Comparison of ENCODE assay signal across 8 cellular contexts in the genomic region with DNA sequence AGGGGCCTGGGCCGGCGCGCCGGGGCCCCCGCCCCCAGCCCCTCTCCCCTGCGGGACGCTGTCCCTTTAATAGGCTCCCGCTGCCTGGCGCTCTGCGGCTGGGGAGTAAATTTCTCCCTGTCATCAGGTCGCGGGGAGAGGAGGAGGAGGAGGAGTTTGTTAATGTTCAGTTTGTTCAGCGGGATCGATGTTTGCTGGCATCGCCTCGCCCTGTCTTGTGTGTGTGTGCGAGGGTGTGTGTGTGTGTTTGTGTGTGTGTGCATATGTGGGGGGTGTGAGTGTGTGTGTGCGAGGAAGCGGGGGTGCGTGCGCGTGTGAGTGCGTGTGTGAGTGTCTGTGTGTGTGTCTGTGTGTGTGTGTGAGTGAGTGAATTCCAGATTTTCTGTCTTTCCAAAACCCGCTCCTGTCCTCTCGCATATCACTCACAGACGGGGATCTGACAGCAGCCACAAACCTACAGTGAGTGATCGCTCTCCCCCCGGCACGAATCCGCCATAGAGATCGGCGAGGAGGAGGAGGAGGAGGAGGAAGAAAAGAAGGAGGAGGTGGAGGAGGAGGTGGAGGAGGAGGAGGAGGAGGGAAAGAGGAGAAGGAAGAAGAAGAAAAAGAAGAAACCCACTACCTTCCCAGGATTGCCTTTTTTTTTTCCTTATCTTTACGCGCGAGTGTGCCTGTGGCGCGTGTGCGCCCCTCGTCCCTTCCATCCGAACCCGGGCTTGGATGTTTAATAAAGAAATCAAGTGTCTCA. TPM values are rescaled to one million over a fixed set of nuclear protein-coding genes. Genes with fewer than 3 reads are reported as not detected.
A peak's percentile ranks its signal among the peaks of the same experiment; 100 is the strongest.
DNase-seq lines count a peak whose midpoint lies in the region; ATAC-seq, FAIRE-seq and TF ChIP-seq lines count a peak whose summit lies in the region.

A gene with protein sequence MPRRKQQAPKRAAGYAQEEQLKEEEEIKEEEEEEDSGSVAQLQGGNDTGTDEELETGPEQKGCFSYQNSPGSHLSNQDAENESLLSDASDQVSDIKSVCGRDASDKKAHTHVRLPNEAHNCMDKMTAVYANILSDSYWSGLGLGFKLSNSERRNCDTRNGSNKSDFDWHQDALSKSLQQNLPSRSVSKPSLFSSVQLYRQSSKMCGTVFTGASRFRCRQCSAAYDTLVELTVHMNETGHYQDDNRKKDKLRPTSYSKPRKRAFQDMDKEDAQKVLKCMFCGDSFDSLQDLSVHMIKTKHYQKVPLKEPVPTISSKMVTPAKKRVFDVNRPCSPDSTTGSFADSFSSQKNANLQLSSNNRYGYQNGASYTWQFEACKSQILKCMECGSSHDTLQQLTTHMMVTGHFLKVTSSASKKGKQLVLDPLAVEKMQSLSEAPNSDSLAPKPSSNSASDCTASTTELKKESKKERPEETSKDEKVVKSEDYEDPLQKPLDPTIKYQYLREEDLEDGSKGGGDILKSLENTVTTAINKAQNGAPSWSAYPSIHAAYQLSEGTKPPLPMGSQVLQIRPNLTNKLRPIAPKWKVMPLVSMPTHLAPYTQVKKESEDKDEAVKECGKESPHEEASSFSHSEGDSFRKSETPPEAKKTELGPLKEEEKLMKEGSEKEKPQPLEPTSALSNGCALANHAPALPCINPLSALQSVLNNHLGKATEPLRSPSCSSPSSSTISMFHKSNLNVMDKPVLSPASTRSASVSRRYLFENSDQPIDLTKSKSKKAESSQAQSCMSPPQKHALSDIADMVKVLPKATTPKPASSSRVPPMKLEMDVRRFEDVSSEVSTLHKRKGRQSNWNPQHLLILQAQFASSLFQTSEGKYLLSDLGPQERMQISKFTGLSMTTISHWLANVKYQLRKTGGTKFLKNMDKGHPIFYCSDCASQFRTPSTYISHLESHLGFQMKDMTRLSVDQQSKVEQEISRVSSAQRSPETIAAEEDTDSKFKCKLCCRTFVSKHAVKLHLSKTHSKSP (N-terminal part only) (plus strand): TSS at position 169 of the 748 bp plus-strand sequence. CDS start 936 bp downstream, outside the sequence.

- no peaks in the 10 kb centered on the region for H3K79me2 ChIP-seq in astrocyte (ENCODE audit: insufficient read depth, low read length)

- ATAC-seq in HG03439 (IDR thresholded peaks at IDR 0.05; ENCODE audit: unreplicated experiment) = no peak

- no peak within 1 kb of the TSS for H3K27ac ChIP-seq in astrocyte (ENCODE audit: low read depth, low read length)
- H3K27ac ChIP-seq in iPS-20b (ENCODE audit: low read length) = no peak within 1 kb of the TSS
- H3K27ac ChIP-seq in skin epidermis = peak within 1 kb of the TSS; percentile 50 to 92 (median 84)

- H3K36me3 ChIP-seq in astrocyte (ENCODE audit: insufficient read depth, low read length) (no peaks in the 10 kb centered on the region), iPS-20b (ENCODE audit: insufficient read depth, low read depth, low read length) (no peaks in the 10 kb centered on the region)

- peaks cover 30% of the 10 kb centered on the region for H3K27me3 Mint-ChIP-seq in astrocyte (ENCODE audit: low read depth, unreplicated experiment)

- H3K4me1 Mint-ChIP-seq in astrocyte (ENCODE audit: low read depth, unreplicated experiment) = no peaks in the 10 kb centered on the region

- peak within 1 kb of the TSS; percentile 94 for H3K4me3 Mint-ChIP-seq in astrocyte (ENCODE audit: unreplicated experiment)

- H3K9ac ChIP-seq in astrocyte (ENCODE audit: low read length) (peak within 1 kb of the TSS; percentile 86), iPS-20b (ENCODE audit: low read depth, low read length) (peak within 1 kb of the TSS; percentile 55; the same call in 1 of the 2 replicates)

- H3K27ac Mint-ChIP-seq in astrocyte (ENCODE audit: unreplicated experiment) = peak within 1 kb of the TSS; percentile 81

- no peak for TF ChIP-seq CTCF in astrocyte (IDR thresholded peaks at IDR 0.05; ENCODE audit: insufficient read depth, low read depth, low read length)

- no peaks in the 10 kb centered on the region for H3K9me3 ChIP-seq in astrocyte (ENCODE audit: insufficient read depth, low read depth, low read length)
- H3K9me3 ChIP-seq in iPS-20b (ENCODE audit: insufficient read depth, low read depth, low read length) = no peaks in the 10 kb centered on the region

- no peaks in the 10 kb centered on the region for H3K4me1 ChIP-seq in astrocyte (ENCODE audit: insufficient read depth, low read length)
- H3K4me1 ChIP-seq in iPS-20b (ENCODE audit: insufficient read depth, low read length) = no peaks in the 10 kb centered on the region

- no peak for FAIRE-seq in astrocyte (lab: Jason Lieb, UNC)

- H3K27me3 ChIP-seq in astrocyte (ENCODE audit: insufficient read depth, low read length) = no peaks in the 10 kb centered on the region
- H3K27me3 ChIP-seq in iPS-20b (ENCODE audit: insufficient read depth, low read length) = peaks cover 46% of the 10 kb centered on the region

- H3K4me2 ChIP-seq in astrocyte (ENCODE audit: low read length) = peak within 1 kb of the TSS; percentile 100

- peak within 1 kb of the TSS; percentile 82 for H3K4me3 ChIP-seq in astrocyte (ENCODE audit: insufficient read depth, low read depth, low read length)
- H3K4me3 ChIP-seq in iPS-20b (ENCODE audit: low read length) = peak within 1 kb of the TSS; percentile 94
- H3K4me3 ChIP-seq in skin epidermis = peak within 1 kb of the TSS; percentile 35 to 59 (median 51)

- H2AFZ ChIP-seq in astrocyte (ENCODE audit: low read depth, low read length) = peak within 1 kb of the TSS; percentile 100

- no peaks in the 10 kb centered on the region for H3K9me3 Mint-ChIP-seq in astrocyte (ENCODE audit: unreplicated experiment)

- H3K36me3 Mint-ChIP-seq in astrocyte (ENCODE audit: low read depth, unreplicated experiment) = no peaks in the 10 kb centered on the region

- H4K20me1 ChIP-seq in astrocyte (ENCODE audit: insufficient read depth, low read length) = no peaks in the 10 kb centered on the region

- peak; percentile 67 for DNase-seq in HuH-7 (ENCODE audit: low spot score)
- peak; percentile 78 for DNase-seq in SW480 (ENCODE audit: low spot score)
- DNase-seq in astrocyte (ENCODE audit: low read depth) = peak; percentile 73
- no peak for DNase-seq in NCI-H128 (lab: John Stamatoyannopoulos, UW; ENCODE audit: unreplicated experiment)
- DNase-seq in NCI-H1930 (lab: John Stamatoyannopoulos, UW) = no peak

RNA-seq across cellular contexts. Expression of the gene that starts here (rescaled TPM):
- 0.72 and 1.2 TPM in 2 replicates for total RNA-seq in astrocyte

Comparison
In these comparisons a context has a peak if more than half of its experiments do, and no peak if none do; other contexts are left out.
1. DNase-seq: peak in HuH-7 (single experiment), SW480 (single experiment) and astrocyte (single experiment); none in NCI-H128 (single experiment) and NCI-H1930 (0 of 2).
2. H3K27ac ChIP-seq: peak in skin epidermis (21 of 21); none in astrocyte (single experiment) and iPS-20b (single experiment).
3. Peak in every context shown above with its lines, with median percentiles within 50 percentile points of each other: H3K4me3 ChIP-seq.